Comparison of ENCODE assay signal across 8 cellular contexts in genomic region chr9:21995652-21996275, GRCh38. TPM values are rescaled to one million over a fixed set of nuclear protein-coding genes. Genes with fewer than 3 reads are reported as not detected.
A peak's percentile ranks its signal among the peaks of the same experiment; 100 is the strongest.
DNase-seq lines count a peak whose midpoint lies in the region; ATAC-seq, FAIRE-seq and TF ChIP-seq lines count a peak whose summit lies in the region.

No MANE protein-coding gene starts in this region.

- H3K36me3 Mint-ChIP-seq in immature natural killer cell, result peaks cover 0 to 6% (median 1%) of the 10 kb centered on the region in 3 donors

- H3K27ac Mint-ChIP-seq in immature natural killer cell, result peak overlapping the region; percentile 86 to 96 (median 92)

- peaks cover 9 to 25% (median 12%) of the 10 kb centered on the region in 3 donors for H3K27me3 Mint-ChIP-seq in immature natural killer cell (ENCODE audit: low read depth in 3 of 3)

- CTCF ChIA-PET in A673 (lab: Charles Lee), result no interaction called here

- H3K4me1 ChIP-seq in small intestine (ENCODE audit: control insufficient read depth in 2 of 2, insufficient read depth in 1 of 2, low read depth in 1 of 2, low read length in 1 of 2), result no peaks in the 10 kb centered on the region
- H3K4me1 ChIP-seq in A673 (ENCODE audit: insufficient read depth, low read length, poor library complexity, severe bottlenecking), result no peaks in the 10 kb centered on the region

- no peaks in the 10 kb centered on the region for H3K27me3 ChIP-seq in brain microvascular endothelial cell (replicated peaks)
- H3K27me3 ChIP-seq in small intestine (ENCODE audit: control insufficient read depth in 2 of 2, insufficient read depth in 2 of 2, low read length in 2 of 2), result peaks cover 0 to 2% of the 10 kb centered on the region in 2 donors
- H3K27me3 ChIP-seq in A673 (replicated peaks; ENCODE audit: insufficient read depth, low read depth, low read length, poor library complexity), result no peaks in the 10 kb centered on the region

- peak; percentile 17 for DNase-seq in D341Med (ENCODE audit: low spot score)
- DNase-seq in NCI-H774 (lab: John Stamatoyannopoulos, UW), result peak; percentile 58
- DNase-seq in brain microvascular endothelial cell, result no peak
- peak; percentile 47 to 53 (median 51) for DNase-seq in immature natural killer cell
- DNase-seq in small intestine, result peak; percentile 41
- DNase-seq in cerebellar nuclear complex (lab: John Stamatoyannopoulos, UW), result no peak
- no peak for DNase-seq in A673 (ENCODE audit: low spot score)

- 10 to 14% (median 11%) methylated on average over 40 to 51 of the region's 51 CpGs for WGBS in small intestine, 3 donors

- intact Hi-C loops in A673 (cut with micrococcal nuclease; ENCODE audit: unreplicated experiment), result no loop called here

- no peaks in the 10 kb centered on the region for H3K9me3 ChIP-seq in small intestine (ENCODE audit: control insufficient read depth, low read depth)
- H3K9me3 ChIP-seq in A673 (ENCODE audit: low read depth, low read length, poor library complexity, severe bottlenecking), result no peaks in the 10 kb centered on the region

- FAIRE-seq in small intestine (lab: Jason Lieb, UNC), result no peak

- in situ Hi-C loops in brain microvascular endothelial cell (cut with HindIII; ENCODE audit: low pct_ligation_motif_present, low sequenced_read_pairs), result no loop called here

- no peaks in the 10 kb centered on the region for H3K36me3 ChIP-seq in brain microvascular endothelial cell (replicated peaks)
- no peaks in the 10 kb centered on the region for H3K36me3 ChIP-seq in small intestine (ENCODE audit: control insufficient read depth in 2 of 2, insufficient read depth in 2 of 2, low read length in 2 of 2)
- H3K36me3 ChIP-seq in A673 (ENCODE audit: insufficient read depth, low read length, poor library complexity, severe bottlenecking), result no peaks in the 10 kb centered on the region

- H3K27ac ChIP-seq in brain microvascular endothelial cell (peak overlapping the region; percentile 85), small intestine (ENCODE audit: low read depth in 1 of 2, low read length in 1 of 2) (peak overlapping the region in 1 of 2 donors; percentile 88), A673 (ENCODE audit: low read depth, low read length, poor library complexity, severe bottlenecking) (no peak overlapping the region)

- peaks cover 23 to 25% of the 10 kb centered on the region in 2 donors for H3K4me1 Mint-ChIP-seq in immature natural killer cell

- peak overlapping the region; percentile 94 for H3K4me3 ChIP-seq in brain microvascular endothelial cell (ENCODE audit: low read depth, low read length)
- peak overlapping the region; percentile 42 to 82 for H3K4me3 ChIP-seq in small intestine (ENCODE audit: low read depth in 1 of 2, low read length in 2 of 2)
- H3K4me3 ChIP-seq in A673 (ENCODE audit: low read depth, low read length, poor library complexity, severe bottlenecking), result no peak overlapping the region

- TF ChIP-seq CTCF in brain microvascular endothelial cell (IDR thresholded peaks at IDR 0.05; ENCODE audit: low read depth, low read length, missing control alignments) (peak; percentile 41), A673 (conservative IDR thresholded peaks at IDR 0.05; ENCODE audit: low read depth, low read length) (no peak)

- H3K9me3 Mint-ChIP-seq in immature natural killer cell, result no peaks in the 10 kb centered on the region

- no TSS peak for BruUV-seq in A673 (replicated peaks; lab: Mats Ljungman, UMichigan)

- POLR2A ChIA-PET in A673 (lab: Charles Lee; ENCODE audit: low non-redundant PET), result no interaction called here

- peak overlapping the region; percentile 93 to 99 (median 96) for H3K4me3 Mint-ChIP-seq in immature natural killer cell

- ATAC-seq in GM21528 (IDR thresholded peaks at IDR 0.05; ENCODE audit: low FRiP score, unreplicated experiment), result peak; percentile 27

RNA-seq across cellular contexts. Expression of gene CDKN2B-AS1, which starts 1.2 kb away (rescaled TPM):
- under 1 TPM in 1 of 3 donors, not detected in 2; 0.55 TPM for polyA plus RNA-seq in immature natural killer cell
- polyA plus RNA-seq in small intestine, result 1 to 10 TPM; 1.3 to 8.7 (median 8.4) TPM
- not detected in 2 replicates for total RNA-seq in A673 (2021)

RNA-seq across cellular contexts. Expression of gene CDKN2A, which starts 1.6 kb away (rescaled TPM):
- 1 to 10 TPM; 2.3 to 8.3 (median 2.6) TPM for polyA plus RNA-seq in immature natural killer cell
- 1 to 10 TPM in 1 of 3 donors, under 1 TPM in 1, not detected in 1; 0.30 to 2.7 TPM for polyA plus RNA-seq in small intestine
- total RNA-seq in A673 (2021), result not detected in 2 replicates

RNA-seq across cellular contexts. Expression of gene CDKN2B, which starts 13.3 kb away (rescaled TPM):
- polyA plus RNA-seq in immature natural killer cell (under 1 TPM in 2 of 3 donors, not detected in 1; 0.40 to 0.50 TPM), small intestine (10 to 100 TPM; 12.8 to 81.4 (median 72.7) TPM)
- not detected in 2 replicates for total RNA-seq in A673 (2021)

Comparison
In these comparisons a context has a peak if more than half of its experiments do, and no peak if none do; other contexts are left out.
1. DNase-seq: peak in D341Med (single experiment), NCI-H774 (single experiment), immature natural killer cell (3 of 3) and small intestine (single experiment); none in brain microvascular endothelial cell (single experiment), cerebellar nuclear complex (0 of 2) and A673 (single experiment).
2. RNA of gene CDKN2B, which starts 13.3 kb away (polyA plus RNA-seq): 12.8 to 81.4 TPM in small intestine; 0.40 to 0.50 TPM in immature natural killer cell; every median in the first group is over 4 times any median in the second.